8 cellular contexts compared by ENCODE assay signal in genomic region chr6:148577687-148578488, GRCh38.
DNase-seq lines count a peak whose midpoint lies in the region; TF ChIP-seq lines count a peak whose summit lies in the region.

No MANE protein-coding gene starts in this region.

- CTCF ChIA-PET in HEK293T (lab: Yijun Ruan, JAX): interaction anchor here (0.5 to 2.5 kb wide), 23 partner anchors 8 to 854 kb away, joined by 3 to 16 read pairs (median 4); no protein-coding TSS in a partner anchor

- no peak for TF ChIP-seq POLR2A in breast epithelium (IDR thresholded peaks at IDR 0.05)

- H3K36me3 ChIP-seq in ACC112 (ENCODE audit: insufficient read depth, low read length): no peaks in the 10 kb centered on the region
- no peaks in the 10 kb centered on the region for H3K36me3 ChIP-seq in breast epithelium

- H3K27ac ChIP-seq in ACC112 (ENCODE audit: low read depth, low read length) (no peak overlapping the region), breast epithelium (no peak overlapping the region)

- no peaks in the 10 kb centered on the region for H3K9me3 ChIP-seq in breast epithelium

- no peaks in the 10 kb centered on the region for H3K79me2 ChIP-seq in ACC112 (ENCODE audit: control insufficient read depth, insufficient read depth, low read length, unreplicated experiment)

- DNase-seq in GM12865 (ENCODE audit: low read depth) (peak; percentile 77), HEK293T (ENCODE audit: extremely low spot score) (peak; percentile 88), M059J (ENCODE audit: low read depth) (peak; percentile 82), SKM-1 treated with dmso at 0.1 percent for 144 hours (lab: John Stamatoyannopoulos, UW; ENCODE audit: unreplicated experiment) (peak; percentile 76), breast epithelium (ENCODE audit: low spot score in 2 of 2) (peak; percentile 55 to 76), iPS-NIHi7 (ENCODE audit: extremely low spot score) (peak; percentile 93)
- peak in 2 of 3 donors; percentile 18 to 20 for DNase-seq in stimulated activated CD4-positive, alpha-beta T cell treated with anti-CD3 and anti-CD28 coated beads, Interleukin-12 subunit alpha, Interleukin-12 subunit beta, amount 100 ng/mL, for 48 hours (ENCODE audit: low read depth in 2 of 3, low spot score in 1 of 3)

- H2AFZ ChIP-seq in ACC112 (ENCODE audit: low read length, unreplicated experiment): peak overlapping the region; percentile 20

- H3K4me1 ChIP-seq in ACC112 (ENCODE audit: control insufficient read depth, insufficient read depth, low read length, unreplicated experiment): no peaks in the 10 kb centered on the region
- no peaks in the 10 kb centered on the region for H3K4me1 ChIP-seq in breast epithelium

- TF ChIP-seq CTCF in GM12865 (IDR thresholded peaks at IDR 0.05; ENCODE audit: insufficient read depth, low read depth, low read length, missing control alignments) (peak; percentile 88), breast epithelium (IDR thresholded peaks at IDR 0.05) (peak in 2 of 3 donors; percentile 71 to 78)

- H3K4me3 ChIP-seq in ACC112 (ENCODE audit: low read depth, low read length) (no peak overlapping the region), GM12865 (ENCODE audit: low read depth, low read length) (no peak overlapping the region), breast epithelium (no peak overlapping the region)

- POLR2A ChIA-PET in HEK293T (lab: Yijun Ruan, JAX): interaction anchor here (0.6 kb wide), 1 partner anchor 228 kb away, joined by 3 read pairs; no protein-coding TSS in a partner anchor

- intact Hi-C loops in breast epithelium (cut with DNase I; ENCODE audit: low total_unique reads): loop anchor here (5.0 to 10.0 kb wide), 2 partner anchors 367 to 951 kb away; no protein-coding TSS in a partner anchor

- H3K27me3 ChIP-seq in ACC112 (ENCODE audit: insufficient read depth, low read length) (no peaks in the 10 kb centered on the region), breast epithelium (no peaks in the 10 kb centered on the region)

TF ChIP-seq in HEK293T, 16 proteins besides CTCF, POLR2A, EP300 and RAD21:
- TF ChIP-seq FOXA1 (IDR thresholded peaks at IDR 0.05) (no peak), LEF1 (IDR thresholded peaks at IDR 0.05; ENCODE audit: borderline replicate concordance) (no peak), ARNT (IDR thresholded peaks at IDR 0.05) (no peak), FOXK2 (IDR thresholded peaks at IDR 0.05) (no peak), PKNOX1 (IDR thresholded peaks at IDR 0.05) (no peak), HDGF (IDR thresholded peaks at IDR 0.05; ENCODE audit: borderline replicate concordance) (no peak), CTBP1 (IDR thresholded peaks at IDR 0.05; ENCODE audit: borderline replicate concordance) (no peak), SP1 (IDR thresholded peaks at IDR 0.05) (no peak), NFRKB (IDR thresholded peaks at IDR 0.05) (no peak), FOXM1 (IDR thresholded peaks at IDR 0.05; ENCODE audit: borderline replicate concordance) (no peak), ZNF384 (IDR thresholded peaks at IDR 0.05) (no peak), ELF4 (IDR thresholded peaks at IDR 0.05) (no peak), L3MBTL2 (conservative IDR thresholded peaks at IDR 0.05) (no peak), SUZ12 (IDR thresholded peaks at IDR 0.05) (no peak)

Comparison
In these comparisons a context has a peak if more than half of its experiments do, and no peak if none do; other contexts are left out.
1. DNase-seq: peak in every context shown above with its lines; median percentile 93 in iPS-NIHi7; 88 in HEK293T; 82 in M059J; 77 in GM12865; 76 in SKM-1 treated with dmso at 0.1 percent for 144 hours; 66 in breast epithelium; 19 in stimulated activated CD4-positive, alpha-beta T cell treated with anti-CD3 and anti-CD28 coated beads, Interleukin-12 subunit alpha, Interleukin-12 subunit beta, amount 100 ng/mL, for 48 hours.